In the genomic region with DNA sequence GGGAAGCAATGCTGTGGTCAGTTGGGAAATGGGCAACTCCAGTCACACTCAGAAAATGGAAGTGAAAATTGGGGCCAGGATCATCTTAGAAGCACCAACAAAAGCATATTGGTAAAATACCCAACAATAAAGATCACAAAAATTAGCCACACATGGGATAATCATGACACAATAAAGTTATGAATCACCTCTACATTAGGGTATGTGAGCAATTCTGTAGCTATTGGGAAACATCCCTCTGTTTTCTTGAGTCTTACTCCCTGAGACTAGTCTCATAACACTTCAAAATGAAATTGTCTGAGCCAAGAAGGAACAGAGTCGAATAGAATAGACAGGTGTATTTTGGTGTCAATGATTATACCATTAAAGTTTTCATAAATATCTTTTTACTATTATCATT, we compare ENCODE assay signal across 15 cellular contexts.
DNase-seq lines count a peak whose midpoint lies in the region; TF ChIP-seq lines count a peak whose summit lies in the region.
"Had no signal": no experiment of that assay in that cellular context is flagged by ENCODE, and none has a peak within 500 bp of the region (broad histone marks: within the 10 kb centered on the region; RNA-seq: fewer than 3 reads in every experiment).

No MANE protein-coding gene starts in this region.

- H3K9ac ChIP-seq in GM23248 (no peak overlapping the region), adipocyte (ENCODE audit: low read length) (no peak overlapping the region)

- WGBS in GM23248 (ENCODE audit: low coverage in 1 of 2, low lambda C conversion rate in 2 of 2, missing lambda C conversion rate in 2 of 2), 2 experiments = 67 to 68% methylated on average over 1 of the region's 1 CpG

- H3K27ac ChIP-seq in GM23248 = no peak overlapping the region
- H3K27ac ChIP-seq: RWPE1, SJSA1 had no signal

- H3K36me3 ChIP-seq in GM23248 (ENCODE audit: low read depth) (no peaks in the 10 kb centered on the region), adipocyte (ENCODE audit: control insufficient read depth, insufficient read depth, low read length, severe bottlenecking) (no peaks in the 10 kb centered on the region)
- H3K36me3 ChIP-seq: MG63, SJSA1 had no signal

- no peaks in the 10 kb centered on the region for H3K9me2 ChIP-seq in GM23248 (ENCODE audit: insufficient read depth)

- H3K4me3 ChIP-seq in AG10803 (ENCODE audit: low read length) = no peak overlapping the region
- H3K4me3 ChIP-seq in GM23248 = no peak overlapping the region
- H3K4me3 ChIP-seq in adipocyte (ENCODE audit: low read length) = no peak overlapping the region
- no peak overlapping the region for H3K4me3 ChIP-seq in foreskin fibroblast (ENCODE audit: low read depth in 1 of 2, low read length in 2 of 2)
- H3K4me3 ChIP-seq: MG63, SJSA1 had no signal

- H4K20me1 ChIP-seq in GM23248 (ENCODE audit: insufficient read depth) = no peaks in the 10 kb centered on the region

- DNase-seq in AG10803 (ENCODE audit: low read depth) = peak; percentile 52
- DNase-seq in GM23248 = peak; percentile 70
- DNase-seq in adipocyte (ENCODE audit: low read depth) = peak; percentile 8
- DNase-seq in foreskin fibroblast = peak; percentile 1 to 15
- DNase-seq in amygdala (lab: John Stamatoyannopoulos, UW) = no peak
- DNase-seq in stimulated activated CD8-positive, alpha-beta memory T cell treated with anti-CD3 and anti-CD28 coated beads, Interleukin-4, amount 100 ng/mL, for 48 hours = no peak
- DNase-seq in HK-2 (ENCODE audit: unreplicated experiment) = no peak
- DNase-seq: CD8-positive, alpha-beta T cell; KG1; MG63; NCI-H1417 treated with DMSO at 0.1 percent for 48 hours; NCI-H2029; NCI-H510A treated with DMSO at 0.1 percent for 48 hours had no signal

- no peak for TF ChIP-seq CTCF in AG10803 (conservative IDR thresholded peaks at IDR 0.05; ENCODE audit: low read length)
- no peak for TF ChIP-seq CTCF in foreskin fibroblast (IDR thresholded peaks at IDR 0.05; ENCODE audit: low read depth, low read length)

- H3F3A ChIP-seq in GM23248 (ENCODE audit: insufficient read depth) = peaks cover 4% of the 10 kb centered on the region; the same call in 1 of the 2 replicates

- H3K4me1 ChIP-seq in GM23248 (ENCODE audit: insufficient read depth) (no peaks in the 10 kb centered on the region), adipocyte (ENCODE audit: control insufficient read depth, insufficient read depth, low read length) (peaks cover 5% of the 10 kb centered on the region)
- H3K4me1 ChIP-seq: SJSA1 had no signal

- H3K79me2 ChIP-seq in GM23248 (ENCODE audit: insufficient read depth) = no peaks in the 10 kb centered on the region

- H3K9me3 ChIP-seq in GM23248 (ENCODE audit: low read depth) = no peaks in the 10 kb centered on the region
- no peaks in the 10 kb centered on the region for H3K9me3 ChIP-seq in adipocyte (ENCODE audit: control insufficient read depth, low read length)
- H3K9me3 ChIP-seq: MG63, SJSA1 had no signal

- no peaks in the 10 kb centered on the region for H3K27me3 ChIP-seq in GM23248 (replicated peaks; ENCODE audit: insufficient read depth)
- no peaks in the 10 kb centered on the region for H3K27me3 ChIP-seq in adipocyte (replicated peaks; ENCODE audit: control insufficient read depth, insufficient read depth, low read length)
- H3K27me3 ChIP-seq: MG63, SJSA1 had no signal

- in situ Hi-C loops in GM23248 (cut with MboI) = no loop called here

- H3K4me2 ChIP-seq in GM23248 (ENCODE audit: unreplicated experiment) = no peak overlapping the region

- no peak overlapping the region for H2AFZ ChIP-seq in GM23248

Comparison
In these comparisons a context has a peak if more than half of its experiments do, and no peak if none do; other contexts are left out.
1. DNase-seq: peak in AG10803 (single experiment), GM23248 (single experiment), adipocyte (single experiment) and foreskin fibroblast (2 of 2); none in amygdala (0 of 56), stimulated activated CD8-positive, alpha-beta memory T cell treated with anti-CD3 and anti-CD28 coated beads, Interleukin-4, amount 100 ng/mL, for 48 hours (single experiment) and HK-2 (single experiment).